In the genomic region with DNA sequence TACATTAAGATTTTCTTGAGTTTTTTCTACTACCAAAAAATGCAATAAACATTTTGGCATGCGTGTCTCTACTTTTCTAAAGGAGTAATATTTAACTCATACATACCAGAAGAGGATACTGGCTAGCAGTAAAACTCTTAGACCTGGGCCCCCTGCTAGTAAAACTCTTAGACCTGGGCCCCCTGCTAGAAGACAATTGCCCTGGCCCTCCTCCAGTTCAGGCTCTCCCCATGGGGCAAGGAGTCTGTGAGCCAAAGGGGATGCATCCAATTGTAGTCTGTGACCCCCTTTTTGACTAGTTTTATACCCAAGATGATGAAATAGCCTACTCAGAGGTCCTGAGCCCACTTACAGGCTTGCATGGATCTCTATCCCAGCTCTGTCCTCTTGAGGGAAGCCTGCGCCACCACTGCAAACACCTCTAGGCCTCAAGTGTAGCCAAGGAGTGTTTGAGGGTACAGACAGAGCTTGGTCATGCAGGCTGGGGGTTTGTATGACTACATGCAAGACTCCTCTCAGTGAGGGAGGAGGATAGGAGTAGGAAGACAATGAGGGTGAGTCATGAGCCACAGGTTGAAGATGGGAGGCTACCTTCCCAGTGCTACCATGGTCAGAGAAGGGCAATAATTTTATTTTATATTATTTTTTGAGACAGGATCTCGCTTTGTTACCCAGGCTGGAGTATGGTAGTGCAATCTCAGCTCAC, we compare ENCODE assay signal across 1 cellular context.
A peak's percentile ranks its signal among the peaks of the same experiment; 100 is the strongest.
TF ChIP-seq lines count a peak whose summit lies in the region.

No MANE protein-coding gene starts in this region.

TF ChIP-seq in HEK293, 187 proteins besides CTCF, POLR2A, EP300 and RAD21:
- TF ChIP-seq SCRT2 (tag by site-specific recombination; IDR thresholded peaks at IDR 0.05) (peak; percentile 38), ZNF223 (tag by site-specific recombination; IDR thresholded peaks at IDR 0.05) (no peak), ZNF629 (tag by site-specific recombination; IDR thresholded peaks at IDR 0.05) (no peak), ZIC2 (tag by site-specific recombination; IDR thresholded peaks at IDR 0.05) (peak; percentile 38; the same call in 1 of the 2 replicates), ZNF19 (tag by site-specific recombination; IDR thresholded peaks at IDR 0.05; ENCODE audit: low read depth) (no peak), ZNF324 (tag by site-specific recombination; IDR thresholded peaks at IDR 0.05) (no peak), ZNF768 (tag by site-specific recombination; IDR thresholded peaks at IDR 0.05) (no peak), GLIS1 (tag by site-specific recombination; IDR thresholded peaks at IDR 0.05) (peak; percentile 40)
- TF ChIP-seq, protein P1, sequence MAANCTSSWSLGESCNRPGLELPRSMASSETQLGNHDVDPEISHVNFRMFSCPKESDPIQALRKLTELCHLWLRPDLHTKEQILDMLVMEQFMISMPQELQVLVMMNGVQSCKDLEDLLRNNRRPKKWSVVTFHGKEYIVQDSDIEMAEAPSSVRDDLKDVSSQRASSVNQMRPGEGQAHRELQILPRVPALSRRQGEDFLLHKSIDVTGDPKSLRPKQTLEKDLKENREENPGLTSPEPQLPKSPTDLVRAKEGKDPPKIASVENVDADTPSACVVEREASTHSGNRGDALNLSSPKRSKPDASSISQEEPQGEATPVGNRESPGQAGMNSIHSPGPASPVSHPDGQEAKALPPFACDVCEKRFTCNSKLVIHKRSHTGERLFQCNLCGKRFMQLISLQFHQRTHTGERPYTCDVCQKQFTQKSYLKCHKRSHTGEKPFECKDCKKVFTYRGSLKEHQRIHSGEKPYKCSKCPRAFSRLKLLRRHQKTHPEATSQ (tag by site-specific recombination; IDR thresholded peaks at IDR 0.05): no peak
TF ChIP-seq in HEK293: peak in this region for 3.
